10 cellular contexts compared by ENCODE assay signal in genomic region chr4:159017323-159018036, GRCh38.
DNase-seq lines count a peak whose midpoint lies in the region; ATAC-seq, FAIRE-seq and TF ChIP-seq lines count a peak whose summit lies in the region.
"Had no signal": no experiment of that assay in that cellular context is flagged by ENCODE, and none has a peak within 500 bp of the region (broad histone marks: within the 10 kb centered on the region; RNA-seq: fewer than 3 reads in every experiment).

No MANE protein-coding gene starts in this region.

- no peaks in the 10 kb centered on the region for H3K36me3 ChIP-seq in Karpas-422 (ENCODE audit: insufficient read depth, low read length)
- no peaks in the 10 kb centered on the region for H3K36me3 ChIP-seq in rectal smooth muscle tissue (ENCODE audit: control insufficient read depth, insufficient read depth, low read length)

- peak; percentile 49 for DNase-seq in Karpas-422
- no peak for DNase-seq in dorsolateral prefrontal cortex
- no peak for DNase-seq in GM12892 (ENCODE audit: insufficient read length)
- DNase-seq in NCI-H1436 (lab: John Stamatoyannopoulos, UW) = no peak
- DNase-seq: effector CD4-positive, alpha-beta T cell had no signal

- TF ChIP-seq CTCF in dorsolateral prefrontal cortex (IDR thresholded peaks at IDR 0.05 in 54 of 56, conservative IDR thresholded peaks at IDR 0.05 in 2 of 56; ENCODE audit: low read depth in 1 of 56, partially characterized antibody in 56 of 56) = no peak

- H2AFZ ChIP-seq in Karpas-422 (ENCODE audit: low read length) = no peak overlapping the region

- FAIRE-seq in GM12892 (lab: Jason Lieb, UNC) = no peak
- FAIRE-seq: G401.6 had no signal

- H3K4me3 ChIP-seq in Karpas-422 (ENCODE audit: low read length) (no peak overlapping the region), rectal smooth muscle tissue (ENCODE audit: low read length) (no peak overlapping the region), dorsolateral prefrontal cortex (no peak overlapping the region)

- intact Hi-C loops in dorsolateral prefrontal cortex (cut with DNase I) = no loop called here

- TF ChIP-seq POLR2A in GM12892 (IDR thresholded peaks at IDR 0.05; ENCODE audit: low read depth, low read length) = no peak

- H3K4me2 ChIP-seq in Karpas-422 (ENCODE audit: low read depth, low read length, poor library complexity, severe bottlenecking) = peak overlapping the region; percentile 26

- H3K9me3 ChIP-seq in Karpas-422 (ENCODE audit: low read length) = no peaks in the 10 kb centered on the region

- H3K27me3 ChIP-seq in Karpas-422 (ENCODE audit: low read length) (no peaks in the 10 kb centered on the region), rectal smooth muscle tissue (ENCODE audit: control insufficient read depth, insufficient read depth, low read length) (no peaks in the 10 kb centered on the region), dorsolateral prefrontal cortex (no peaks in the 10 kb centered on the region)

- ATAC-seq in GM19395 (IDR thresholded peaks at IDR 0.05; ENCODE audit: unreplicated experiment) = peak; percentile 46
- ATAC-seq in HG02840 (IDR thresholded peaks at IDR 0.05; ENCODE audit: low FRiP score, unreplicated experiment) = peak; percentile 18

- H3K9ac ChIP-seq in Karpas-422 (ENCODE audit: low read length) = no peak overlapping the region
- H3K9ac ChIP-seq in rectal smooth muscle tissue (ENCODE audit: low read length) = no peak overlapping the region
- H3K9ac ChIP-seq: parathyroid adenoma had no signal

- no peaks in the 10 kb centered on the region for H3K79me2 ChIP-seq in Karpas-422 (ENCODE audit: low read length)
- H3K79me2 ChIP-seq: parathyroid adenoma had no signal

- no peaks in the 10 kb centered on the region for H3K9me2 ChIP-seq in Karpas-422 (replicated peaks; ENCODE audit: insufficient read depth, low read length)

- no peak overlapping the region for H3K27ac ChIP-seq in Karpas-422 (ENCODE audit: low read length)
- H3K27ac ChIP-seq in rectal smooth muscle tissue (ENCODE audit: low read depth, low read length) = peak overlapping the region; percentile 32
- no peak overlapping the region for H3K27ac ChIP-seq in dorsolateral prefrontal cortex
- H3K27ac ChIP-seq: parathyroid adenoma had no signal

- peaks cover 11% of the 10 kb centered on the region for H3K4me1 ChIP-seq in Karpas-422 (ENCODE audit: low read length)
- peaks cover 4% of the 10 kb centered on the region for H3K4me1 ChIP-seq in rectal smooth muscle tissue (ENCODE audit: control insufficient read depth, insufficient read depth, low read length)
- H3K4me1 ChIP-seq: parathyroid adenoma had no signal

- no peaks in the 10 kb centered on the region for H4K20me1 ChIP-seq in Karpas-422 (ENCODE audit: insufficient read depth, low read depth, low read length)
